Comparison of ENCODE assay signal across 1 cellular context in the genomic region with DNA sequence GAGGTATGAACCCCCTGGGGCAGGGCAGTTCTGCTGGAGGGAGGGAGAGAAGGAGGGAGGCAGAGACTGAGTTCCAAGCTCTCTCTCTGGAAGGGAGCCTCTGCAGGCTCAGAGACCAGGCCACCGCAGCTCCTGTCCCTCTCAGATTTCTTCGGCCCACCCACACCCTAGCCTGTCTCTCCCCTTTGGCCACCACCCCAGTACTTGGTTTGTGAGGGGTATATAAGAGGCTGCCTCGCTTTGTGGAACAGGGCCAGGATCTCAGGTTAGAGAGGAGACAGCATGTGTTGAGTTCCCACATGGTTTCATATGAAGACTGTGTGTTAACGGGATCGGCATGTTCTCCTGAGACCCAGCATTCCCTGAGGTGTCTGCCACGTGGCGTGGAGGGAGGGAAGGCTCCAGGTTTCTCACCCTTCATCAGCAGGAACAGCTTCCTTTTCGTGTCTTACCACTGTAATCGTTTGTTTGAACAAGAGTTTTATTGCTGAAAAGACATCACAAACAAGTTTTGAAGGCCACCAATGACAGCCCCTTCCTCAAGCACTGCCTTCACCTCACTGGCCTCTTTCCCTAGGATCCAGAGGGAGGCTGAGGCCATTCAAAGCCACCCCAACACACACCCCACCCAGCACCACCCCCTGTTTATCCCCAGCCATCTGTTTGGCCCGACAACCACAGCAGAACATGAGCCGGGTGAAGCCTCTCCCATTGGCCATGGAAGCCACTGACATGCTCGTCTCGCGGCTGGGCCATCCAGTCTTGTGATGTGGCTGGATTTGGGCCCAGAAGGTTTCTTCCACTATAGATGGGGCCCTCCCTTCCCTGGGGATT.
TF ChIP-seq lines count a peak whose summit lies in the region.

No MANE protein-coding gene starts in this region.

TF ChIP-seq in K562, 482 proteins besides CTCF, POLR2A, EP300 and RAD21 (continued from another document and continues in another):
- TF ChIP-seq, protein P1, sequence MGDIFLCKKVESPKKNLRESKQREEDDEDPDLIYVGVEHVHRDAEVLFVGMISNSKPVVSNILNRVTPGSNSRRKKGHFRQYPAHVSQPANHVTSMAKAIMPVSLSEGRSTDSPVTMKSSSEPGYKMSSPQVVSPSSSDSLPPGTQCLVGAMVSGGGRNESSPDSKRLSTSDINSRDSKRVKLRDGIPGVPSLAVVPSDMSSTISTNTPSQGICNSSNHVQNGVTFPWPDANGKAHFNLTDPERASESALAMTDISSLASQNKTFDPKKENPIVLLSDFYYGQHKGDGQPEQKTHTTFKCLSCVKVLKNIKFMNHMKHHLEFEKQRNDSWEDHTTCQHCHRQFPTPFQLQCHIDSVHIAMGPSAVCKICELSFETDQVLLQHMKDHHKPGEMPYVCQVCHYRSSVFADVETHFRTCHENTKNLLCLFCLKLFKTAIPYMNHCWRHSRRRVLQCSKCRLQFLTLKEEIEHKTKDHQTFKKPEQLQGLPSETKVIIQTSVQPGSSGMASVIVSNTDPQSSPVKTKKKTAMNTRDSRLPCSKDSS (IDR thresholded peaks at IDR 0.05; ENCODE audit: low read depth, partially characterized antibody), result no peak
- 0 out of 2 replicates have a peak, but pooled peaks have one; percentile 14 for TF ChIP-seq ZNF586 (CRISPR knock-in tag; conservative IDR thresholded peaks at IDR 0.05)
- no peak for TF ChIP-seq ZNF274 (IDR thresholded peaks at IDR 0.05; ENCODE audit: borderline replicate concordance, low read depth, low read length)
- TF ChIP-seq ZKSCAN8 (CRISPR knock-in tag; IDR thresholded peaks at IDR 0.05), result peak; percentile 79; the same call in 1 of the 2 replicates
- TF ChIP-seq SMARCC2 (IDR thresholded peaks at IDR 0.05; ENCODE audit: low read depth), result no peak
- no peak for TF ChIP-seq BDP1 (IDR thresholded peaks at IDR 0.05; ENCODE audit: insufficient read depth, insufficient read length)
- no peak for TF ChIP-seq HNRNPL (IDR thresholded peaks at IDR 0.05; ENCODE audit: low read depth, low read length)
- TF ChIP-seq SNRNP70 (optimal IDR thresholded peaks at IDR 0.05; ENCODE audit: low read depth, low read length), result no peak
- peak; percentile 47 for TF ChIP-seq TAL1 (IDR thresholded peaks at IDR 0.05)
- TF ChIP-seq PTRF (tag; IDR thresholded peaks at IDR 0.05), result peak; percentile 75
- no peak for TF ChIP-seq SIN3A (IDR thresholded peaks at IDR 0.05; ENCODE audit: borderline replicate concordance in 2 of 2, control insufficient read depth in 1 of 2, low read depth in 2 of 2, low read length in 2 of 2)
- TF ChIP-seq, protein P2, sequence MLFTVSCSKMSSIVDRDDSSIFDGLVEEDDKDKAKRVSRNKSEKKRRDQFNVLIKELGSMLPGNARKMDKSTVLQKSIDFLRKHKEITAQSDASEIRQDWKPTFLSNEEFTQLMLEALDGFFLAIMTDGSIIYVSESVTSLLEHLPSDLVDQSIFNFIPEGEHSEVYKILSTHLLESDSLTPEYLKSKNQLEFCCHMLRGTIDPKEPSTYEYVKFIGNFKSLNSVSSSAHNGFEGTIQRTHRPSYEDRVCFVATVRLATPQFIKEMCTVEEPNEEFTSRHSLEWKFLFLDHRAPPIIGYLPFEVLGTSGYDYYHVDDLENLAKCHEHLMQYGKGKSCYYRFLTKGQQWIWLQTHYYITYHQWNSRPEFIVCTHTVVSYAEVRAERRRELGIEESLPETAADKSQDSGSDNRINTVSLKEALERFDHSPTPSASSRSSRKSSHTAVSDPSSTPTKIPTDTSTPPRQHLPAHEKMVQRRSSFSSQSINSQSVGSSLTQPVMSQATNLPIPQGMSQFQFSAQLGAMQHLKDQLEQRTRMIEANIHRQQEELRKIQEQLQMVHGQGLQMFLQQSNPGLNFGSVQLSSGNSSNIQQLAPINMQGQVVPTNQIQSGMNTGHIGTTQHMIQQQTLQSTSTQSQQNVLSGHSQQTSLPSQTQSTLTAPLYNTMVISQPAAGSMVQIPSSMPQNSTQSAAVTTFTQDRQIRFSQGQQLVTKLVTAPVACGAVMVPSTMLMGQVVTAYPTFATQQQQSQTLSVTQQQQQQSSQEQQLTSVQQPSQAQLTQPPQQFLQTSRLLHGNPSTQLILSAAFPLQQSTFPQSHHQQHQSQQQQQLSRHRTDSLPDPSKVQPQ (CRISPR knock-in tag; IDR thresholded peaks at IDR 0.05; ENCODE audit: borderline replicate concordance), result no peak; the same call in 1 of the 2 replicates
- TF ChIP-seq, protein P3, sequence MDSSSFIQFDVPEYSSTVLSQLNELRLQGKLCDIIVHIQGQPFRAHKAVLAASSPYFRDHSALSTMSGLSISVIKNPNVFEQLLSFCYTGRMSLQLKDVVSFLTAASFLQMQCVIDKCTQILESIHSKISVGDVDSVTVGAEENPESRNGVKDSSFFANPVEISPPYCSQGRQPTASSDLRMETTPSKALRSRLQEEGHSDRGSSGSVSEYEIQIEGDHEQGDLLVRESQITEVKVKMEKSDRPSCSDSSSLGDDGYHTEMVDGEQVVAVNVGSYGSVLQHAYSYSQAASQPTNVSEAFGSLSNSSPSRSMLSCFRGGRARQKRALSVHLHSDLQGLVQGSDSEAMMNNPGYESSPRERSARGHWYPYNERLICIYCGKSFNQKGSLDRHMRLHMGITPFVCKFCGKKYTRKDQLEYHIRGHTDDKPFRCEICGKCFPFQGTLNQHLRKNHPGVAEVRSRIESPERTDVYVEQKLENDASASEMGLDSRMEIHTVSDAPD (CRISPR knock-in tag; IDR thresholded peaks at IDR 0.05), result 0 out of 2 replicates have a peak, but pooled peaks have one; percentile 33
- TF ChIP-seq ELF2 (CRISPR knock-in tag; IDR thresholded peaks at IDR 0.05), result peak; percentile 71
- peak; percentile 6 for TF ChIP-seq SAP30 (IDR thresholded peaks at IDR 0.05; ENCODE audit: borderline replicate concordance, insufficient read depth, low read depth, low read length, poor library complexity, severe bottlenecking)
- no peak for TF ChIP-seq SOX6 (IDR thresholded peaks at IDR 0.05)
- no peak for TF ChIP-seq PCBP2 (IDR thresholded peaks at IDR 0.05; ENCODE audit: low read depth, low read length, poor library complexity, severe bottlenecking)
- TF ChIP-seq, protein P4, sequence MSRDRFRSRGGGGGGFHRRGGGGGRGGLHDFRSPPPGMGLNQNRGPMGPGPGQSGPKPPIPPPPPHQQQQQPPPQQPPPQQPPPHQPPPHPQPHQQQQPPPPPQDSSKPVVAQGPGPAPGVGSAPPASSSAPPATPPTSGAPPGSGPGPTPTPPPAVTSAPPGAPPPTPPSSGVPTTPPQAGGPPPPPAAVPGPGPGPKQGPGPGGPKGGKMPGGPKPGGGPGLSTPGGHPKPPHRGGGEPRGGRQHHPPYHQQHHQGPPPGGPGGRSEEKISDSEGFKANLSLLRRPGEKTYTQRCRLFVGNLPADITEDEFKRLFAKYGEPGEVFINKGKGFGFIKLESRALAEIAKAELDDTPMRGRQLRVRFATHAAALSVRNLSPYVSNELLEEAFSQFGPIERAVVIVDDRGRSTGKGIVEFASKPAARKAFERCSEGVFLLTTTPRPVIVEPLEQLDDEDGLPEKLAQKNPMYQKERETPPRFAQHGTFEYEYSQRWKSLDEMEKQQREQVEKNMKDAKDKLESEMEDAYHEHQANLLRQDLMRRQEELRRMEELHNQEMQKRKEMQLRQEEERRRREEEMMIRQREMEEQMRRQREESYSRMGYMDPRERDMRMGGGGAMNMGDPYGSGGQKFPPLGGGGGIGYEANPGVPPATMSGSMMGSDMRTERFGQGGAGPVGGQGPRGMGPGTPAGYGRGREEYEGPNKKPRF (IDR thresholded peaks at IDR 0.05; ENCODE audit: low read depth, low read length), result no peak
- TF ChIP-seq, protein P5, sequence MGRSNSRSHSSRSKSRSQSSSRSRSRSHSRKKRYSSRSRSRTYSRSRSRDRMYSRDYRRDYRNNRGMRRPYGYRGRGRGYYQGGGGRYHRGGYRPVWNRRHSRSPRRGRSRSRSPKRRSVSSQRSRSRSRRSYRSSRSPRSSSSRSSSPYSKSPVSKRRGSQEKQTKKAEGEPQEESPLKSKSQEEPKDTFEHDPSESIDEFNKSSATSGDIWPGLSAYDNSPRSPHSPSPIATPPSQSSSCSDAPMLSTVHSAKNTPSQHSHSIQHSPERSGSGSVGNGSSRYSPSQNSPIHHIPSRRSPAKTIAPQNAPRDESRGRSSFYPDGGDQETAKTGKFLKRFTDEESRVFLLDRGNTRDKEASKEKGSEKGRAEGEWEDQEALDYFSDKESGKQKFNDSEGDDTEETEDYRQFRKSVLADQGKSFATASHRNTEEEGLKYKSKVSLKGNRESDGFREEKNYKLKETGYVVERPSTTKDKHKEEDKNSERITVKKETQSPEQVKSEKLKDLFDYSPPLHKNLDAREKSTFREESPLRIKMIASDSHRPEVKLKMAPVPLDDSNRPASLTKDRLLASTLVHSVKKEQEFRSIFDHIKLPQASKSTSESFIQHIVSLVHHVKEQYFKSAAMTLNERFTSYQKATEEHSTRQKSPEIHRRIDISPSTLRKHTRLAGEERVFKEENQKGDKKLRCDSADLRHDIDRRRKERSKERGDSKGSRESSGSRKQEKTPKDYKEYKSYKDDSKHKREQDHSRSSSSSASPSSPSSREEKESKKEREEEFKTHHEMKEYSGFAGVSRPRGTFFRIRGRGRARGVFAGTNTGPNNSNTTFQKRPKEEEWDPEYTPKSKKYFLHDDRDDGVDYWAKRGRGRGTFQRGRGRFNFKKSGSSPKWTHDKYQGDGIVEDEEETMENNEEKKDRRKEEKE (IDR thresholded peaks at IDR 0.05; ENCODE audit: borderline replicate concordance in 1 of 2, control insufficient read depth in 1 of 2, low read depth in 2 of 2, low read length in 1 of 2), result no peak
- peak; percentile 66; the same call in 1 of the 2 replicates for TF ChIP-seq ZNF79 (CRISPR knock-in tag; IDR thresholded peaks at IDR 0.05; ENCODE audit: low read depth)
- TF ChIP-seq MXI1 (IDR thresholded peaks at IDR 0.05; ENCODE audit: low read depth, low read length), result no peak
- no peak for TF ChIP-seq PHB2 (IDR thresholded peaks at IDR 0.05; ENCODE audit: low read depth)
- TF ChIP-seq, protein P6, sequence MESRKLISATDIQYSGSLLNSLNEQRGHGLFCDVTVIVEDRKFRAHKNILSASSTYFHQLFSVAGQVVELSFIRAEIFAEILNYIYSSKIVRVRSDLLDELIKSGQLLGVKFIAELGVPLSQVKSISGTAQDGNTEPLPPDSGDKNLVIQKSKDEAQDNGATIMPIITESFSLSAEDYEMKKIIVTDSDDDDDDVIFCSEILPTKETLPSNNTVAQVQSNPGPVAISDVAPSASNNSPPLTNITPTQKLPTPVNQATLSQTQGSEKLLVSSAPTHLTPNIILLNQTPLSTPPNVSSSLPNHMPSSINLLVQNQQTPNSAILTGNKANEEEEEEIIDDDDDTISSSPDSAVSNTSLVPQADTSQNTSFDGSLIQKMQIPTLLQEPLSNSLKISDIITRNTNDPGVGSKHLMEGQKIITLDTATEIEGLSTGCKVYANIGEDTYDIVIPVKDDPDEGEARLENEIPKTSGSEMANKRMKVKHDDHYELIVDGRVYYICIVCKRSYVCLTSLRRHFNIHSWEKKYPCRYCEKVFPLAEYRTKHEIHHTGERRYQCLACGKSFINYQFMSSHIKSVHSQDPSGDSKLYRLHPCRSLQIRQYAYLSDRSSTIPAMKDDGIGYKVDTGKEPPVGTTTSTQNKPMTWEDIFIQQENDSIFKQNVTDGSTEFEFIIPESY (CRISPR knock-in tag; IDR thresholded peaks at IDR 0.05), result no peak
- TF ChIP-seq, protein P7, sequence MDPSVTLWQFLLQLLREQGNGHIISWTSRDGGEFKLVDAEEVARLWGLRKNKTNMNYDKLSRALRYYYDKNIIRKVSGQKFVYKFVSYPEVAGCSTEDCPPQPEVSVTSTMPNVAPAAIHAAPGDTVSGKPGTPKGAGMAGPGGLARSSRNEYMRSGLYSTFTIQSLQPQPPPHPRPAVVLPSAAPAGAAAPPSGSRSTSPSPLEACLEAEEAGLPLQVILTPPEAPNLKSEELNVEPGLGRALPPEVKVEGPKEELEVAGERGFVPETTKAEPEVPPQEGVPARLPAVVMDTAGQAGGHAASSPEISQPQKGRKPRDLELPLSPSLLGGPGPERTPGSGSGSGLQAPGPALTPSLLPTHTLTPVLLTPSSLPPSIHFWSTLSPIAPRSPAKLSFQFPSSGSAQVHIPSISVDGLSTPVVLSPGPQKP (CRISPR knock-in tag; IDR thresholded peaks at IDR 0.05), result no peak
- TF ChIP-seq, protein P8, sequence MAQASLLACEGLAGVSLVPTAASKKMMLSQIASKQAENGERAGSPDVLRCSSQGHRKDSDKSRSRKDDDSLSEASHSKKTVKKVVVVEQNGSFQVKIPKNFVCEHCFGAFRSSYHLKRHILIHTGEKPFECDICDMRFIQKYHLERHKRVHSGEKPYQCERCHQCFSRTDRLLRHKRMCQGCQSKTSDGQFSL (CRISPR knock-in tag; IDR thresholded peaks at IDR 0.05), result no peak
- TF ChIP-seq, protein P8 (tag; IDR thresholded peaks at IDR 0.05), result peak in 1 of 2 experiments; percentile 74; a peak in 2 of 4 replicates
- peak; percentile 24; the same call in 1 of the 2 replicates for TF ChIP-seq SMARCA4 (IDR thresholded peaks at IDR 0.05)
- no peak for TF ChIP-seq MCM3 (IDR thresholded peaks at IDR 0.05)
- TF ChIP-seq, protein P9, sequence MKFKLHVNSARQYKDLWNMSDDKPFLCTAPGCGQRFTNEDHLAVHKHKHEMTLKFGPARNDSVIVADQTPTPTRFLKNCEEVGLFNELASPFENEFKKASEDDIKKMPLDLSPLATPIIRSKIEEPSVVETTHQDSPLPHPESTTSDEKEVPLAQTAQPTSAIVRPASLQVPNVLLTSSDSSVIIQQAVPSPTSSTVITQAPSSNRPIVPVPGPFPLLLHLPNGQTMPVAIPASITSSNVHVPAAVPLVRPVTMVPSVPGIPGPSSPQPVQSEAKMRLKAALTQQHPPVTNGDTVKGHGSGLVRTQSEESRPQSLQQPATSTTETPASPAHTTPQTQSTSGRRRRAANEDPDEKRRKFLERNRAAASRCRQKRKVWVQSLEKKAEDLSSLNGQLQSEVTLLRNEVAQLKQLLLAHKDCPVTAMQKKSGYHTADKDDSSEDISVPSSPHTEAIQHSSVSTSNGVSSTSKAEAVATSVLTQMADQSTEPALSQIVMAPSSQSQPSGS (CRISPR knock-in tag; IDR thresholded peaks at IDR 0.05), result no peak
- TF ChIP-seq SLC30A9 (CRISPR knock-in tag; IDR thresholded peaks at IDR 0.05), result no peak
- no peak for TF ChIP-seq ZNF384 (IDR thresholded peaks at IDR 0.05; ENCODE audit: low read depth, low read length)
- TF ChIP-seq FOXK1 (CRISPR knock-in tag; IDR thresholded peaks at IDR 0.05; ENCODE audit: borderline replicate concordance), result no peak
- TF ChIP-seq, protein P10, sequence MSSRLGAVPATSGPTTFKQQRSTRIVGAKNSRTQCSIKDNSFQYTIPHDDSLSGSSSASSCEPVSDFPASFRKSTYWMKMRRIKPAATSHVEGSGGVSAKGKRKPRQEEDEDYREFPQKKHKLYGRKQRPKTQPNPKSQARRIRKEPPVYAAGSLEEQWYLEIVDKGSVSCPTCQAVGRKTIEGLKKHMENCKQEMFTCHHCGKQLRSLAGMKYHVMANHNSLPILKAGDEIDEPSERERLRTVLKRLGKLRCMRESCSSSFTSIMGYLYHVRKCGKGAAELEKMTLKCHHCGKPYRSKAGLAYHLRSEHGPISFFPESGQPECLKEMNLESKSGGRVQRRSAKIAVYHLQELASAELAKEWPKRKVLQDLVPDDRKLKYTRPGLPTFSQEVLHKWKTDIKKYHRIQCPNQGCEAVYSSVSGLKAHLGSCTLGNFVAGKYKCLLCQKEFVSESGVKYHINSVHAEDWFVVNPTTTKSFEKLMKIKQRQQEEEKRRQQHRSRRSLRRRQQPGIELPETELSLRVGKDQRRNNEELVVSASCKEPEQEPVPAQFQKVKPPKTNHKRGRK (tag; IDR thresholded peaks at IDR 0.05), result no peak
- peak; percentile 81 for TF ChIP-seq MECOM (CRISPR knock-in tag; IDR thresholded peaks at IDR 0.05)
- no peak for TF ChIP-seq NCOR1 (IDR thresholded peaks at IDR 0.05)
- peak; percentile 95 for TF ChIP-seq ZNF766 (CRISPR knock-in tag; conservative IDR thresholded peaks at IDR 0.05)
